15 cellular contexts compared by ENCODE assay signal in genomic region chr11:35969089-35970046, GRCh38. TPM values are rescaled to one million over a fixed set of nuclear protein-coding genes. Genes with fewer than 3 reads are reported as not detected.
DNase-seq lines count a peak whose midpoint lies in the region; ATAC-seq, FAIRE-seq and TF ChIP-seq lines count a peak whose summit lies in the region.
"Had no signal": no experiment of that assay in that cellular context is flagged by ENCODE, and none has a peak within 500 bp of the region (broad histone marks: within the 10 kb centered on the region; RNA-seq: fewer than 3 reads in every experiment).

No MANE protein-coding gene starts in this region.

- H3K23me2 ChIP-seq in H1 (ENCODE audit: low read depth, low read length), result no peaks in the 10 kb centered on the region

- H3K27ac ChIP-seq in H1 (ENCODE audit: low read depth, low read length) (no peak overlapping the region), GM23248 (no peak overlapping the region)

- H3K14ac ChIP-seq in H1 (ENCODE audit: insufficient read length), result no peak overlapping the region

- H3K18ac ChIP-seq in H1 (ENCODE audit: extremely low read depth, low read length), result no peak overlapping the region

- H3K23ac ChIP-seq in H1 (ENCODE audit: insufficient read length), result no peak overlapping the region

- H4K20me1 ChIP-seq in H1 (replicated peaks in 1 of 2; ENCODE audit: control insufficient read depth in 1 of 2, insufficient read depth in 2 of 2, low read length in 2 of 2) (no peaks in the 10 kb centered on the region), GM23248 (ENCODE audit: insufficient read depth) (no peaks in the 10 kb centered on the region)

- no peak overlapping the region for H2BK20ac ChIP-seq in H1 (ENCODE audit: low read length)

- in situ Hi-C loops in GM13977 (cut with MboI; ENCODE audit: low pct_unique_long_range_greater_than_20kb, low sequenced_read_pairs, unreplicated experiment), result no loop called here
- in situ Hi-C loops in GM23248 (cut with MboI), result no loop called here

- H3K9me3 Mint-ChIP-seq in natural killer cell treated with Interleukin-12 subunit alpha and Interleukin-12 subunit beta and Interleukin-15 and Interleukin-18, amount 100 ng/mL, for 72 hours, result no peaks in the 10 kb centered on the region
- H3K9me3 Mint-ChIP-seq: activated naive CD4-positive, alpha-beta T cell treated with anti-CD3 and anti-CD28 coated beads, Interleukin-2, amount 10 ng/mL, durations not matched to agents 7 days and 5 days had no signal

- no peak overlapping the region for H3K56ac ChIP-seq in H1 (replicated peaks; ENCODE audit: insufficient read length, low read depth, low read length)

- H3K4me3 ChIP-seq in H1 (ENCODE audit: extremely low read depth in 1 of 4, insufficient read depth in 2 of 4, low read depth in 3 of 4, low read length in 4 of 4) (no peak overlapping the region), retinal pigment epithelial cell (ENCODE audit: low read length) (no peak overlapping the region), GM23248 (no peak overlapping the region)

- H3K27me3 ChIP-seq in H1 (replicated peaks in 1 of 4; ENCODE audit: control insufficient read depth in 3 of 4, extremely low read depth in 1 of 4, insufficient read depth in 3 of 4, low read length in 3 of 4) (no peaks in the 10 kb centered on the region), GM23248 (replicated peaks; ENCODE audit: insufficient read depth) (no peaks in the 10 kb centered on the region)

- no peaks in the 10 kb centered on the region for H3K9me2 ChIP-seq in GM23248 (ENCODE audit: insufficient read depth)

- no peak overlapping the region for H4K91ac ChIP-seq in H1 (replicated peaks; ENCODE audit: insufficient read length, low read length)

- H3K36me3 Mint-ChIP-seq in natural killer cell treated with Interleukin-12 subunit alpha and Interleukin-12 subunit beta and Interleukin-15 and Interleukin-18, amount 100 ng/mL, for 72 hours, result no peaks in the 10 kb centered on the region
- H3K36me3 Mint-ChIP-seq: activated CD8-positive, alpha-beta memory T cell treated with anti-CD3 and anti-CD28 coated beads, Interleukin-2, amount 10 ng/mL, durations not matched to agents 7 days and 5 days; activated naive CD4-positive, alpha-beta T cell treated with anti-CD3 and anti-CD28 coated beads, Interleukin-2, amount 10 ng/mL, durations not matched to agents 7 days and 5 days had no signal

- CTCF ChIA-PET in H1 (lab: Charles Lee; ENCODE audit: partially characterized antibody), result interaction anchor here (0.9 to 4.0 kb wide), 4 partner anchors 9 to 147 kb away, joined by 3 to 13 read pairs (median 7); no protein-coding TSS in a partner anchor

- H3K79me1 ChIP-seq in H1 (ENCODE audit: low read depth, low read length), result peaks cover 5% of the 10 kb centered on the region; the same call in 1 of the 2 replicates

- H3K4me2 ChIP-seq in H1 (ENCODE audit: insufficient read depth in 1 of 2, low read depth in 2 of 2, low read length in 2 of 2) (no peak overlapping the region), GM23248 (ENCODE audit: unreplicated experiment) (no peak overlapping the region)

- no peak overlapping the region for H2AFZ ChIP-seq in H1 (ENCODE audit: low read length)
- no peak overlapping the region for H2AFZ ChIP-seq in GM23248

- H2BK15ac ChIP-seq in H1 (ENCODE audit: low read length), result 0 out of 2 replicates have a peak overlapping the region, but pooled peaks have one; percentile 18

- H3K27me3 Mint-ChIP-seq in natural killer cell treated with Interleukin-12 subunit alpha and Interleukin-12 subunit beta and Interleukin-15 and Interleukin-18, amount 100 ng/mL, for 72 hours, result peaks cover 12 to 17% of the 10 kb centered on the region in 2 donors
- H3K27me3 Mint-ChIP-seq: activated CD8-positive, alpha-beta memory T cell treated with anti-CD3 and anti-CD28 coated beads, Interleukin-2, amount 10 ng/mL, durations not matched to agents 7 days and 5 days had no signal

- H3K4me1 Mint-ChIP-seq in natural killer cell treated with Interleukin-12 subunit alpha and Interleukin-12 subunit beta and Interleukin-15 and Interleukin-18, amount 100 ng/mL, for 72 hours (ENCODE audit: low read depth in 2 of 2), result peaks cover 6 to 10% of the 10 kb centered on the region in 2 donors
- H3K4me1 Mint-ChIP-seq: activated CD8-positive, alpha-beta memory T cell treated with anti-CD3 and anti-CD28 coated beads, Interleukin-2, amount 10 ng/mL, durations not matched to agents 7 days and 5 days; activated naive CD4-positive, alpha-beta T cell treated with anti-CD3 and anti-CD28 coated beads, Interleukin-2, amount 10 ng/mL, durations not matched to agents 7 days and 5 days had no signal

- H2AK5ac ChIP-seq in H1 (ENCODE audit: low read depth, low read length), result no peak overlapping the region

- TF ChIP-seq POLR2A in H1 (IDR thresholded peaks at IDR 0.05; ENCODE audit: control extremely low read depth in 1 of 2, low read depth in 2 of 2, low read length in 2 of 2), result no peak

- TF ChIP-seq CTCF in GM13977 (IDR thresholded peaks at IDR 0.05; ENCODE audit: extremely low read depth, insufficient read depth, missing control alignments) (no peak), H1 (IDR thresholded peaks at IDR 0.05; ENCODE audit: control extremely low read depth in 1 of 3, insufficient read depth in 1 of 3, low read depth in 1 of 3, low read length in 3 of 3) (no peak), retinal pigment epithelial cell (conservative IDR thresholded peaks at IDR 0.05; ENCODE audit: low read depth, low read length) (no peak)

- no peak for TF ChIP-seq RAD21 in H1 (IDR thresholded peaks at IDR 0.05 in 1 of 2, conservative IDR thresholded peaks at IDR 0.05 in 1 of 2; ENCODE audit: low read depth in 2 of 2, low read length in 2 of 2)

- WGBS in H1 (ENCODE audit: extremely low coverage in 1 of 2, insufficient coverage in 1 of 2, insufficient read length in 1 of 2, insufficient replicate concordance in 2 of 2, low coverage in 1 of 2, low lambda C conversion rate in 2 of 2, missing lambda C conversion rate in 1 of 2), 2 experiments, result 78% methylated on average over 10 of the region's 10 CpGs; no CpG with 5 or more reads in 1 of the 2 experiments
- 90 to 96% methylated on average over 10 of the region's 10 CpGs for WGBS in GM23248 (ENCODE audit: low coverage in 1 of 2, low lambda C conversion rate in 2 of 2, missing lambda C conversion rate in 2 of 2), 2 experiments

- no peak for TF ChIP-seq EP300 in H1 (IDR thresholded peaks at IDR 0.05; ENCODE audit: borderline replicate concordance in 1 of 2, low read depth in 2 of 2, low read length in 2 of 2)

- no peak overlapping the region for H3K4ac ChIP-seq in H1 (replicated peaks; ENCODE audit: insufficient read length, low read depth, low read length)

- H4K8ac ChIP-seq in H1 (ENCODE audit: extremely low read depth, insufficient read depth, low read length), result no peak overlapping the region; the same call in 1 of the 2 replicates

- no peak for ATAC-seq in natural killer cell treated with Interleukin-12 subunit alpha and Interleukin-12 subunit beta and Interleukin-15 and Interleukin-18, amount 100 ng/mL, for 72 hours
- ATAC-seq: activated CD8-positive, alpha-beta memory T cell treated with anti-CD3 and anti-CD28 coated beads, Interleukin-2, amount 10 ng/mL, durations not matched to agents 7 days and 5 days; SK-N-SH treated with all-trans-retinoic acid at 6 μM for 48 hours; WTC11 had no signal

- H3K9ac ChIP-seq in H1 (replicated peaks in 1 of 4; ENCODE audit: extremely low read depth in 1 of 4, low read depth in 3 of 4, low read length in 3 of 4) (no peak overlapping the region), GM23248 (no peak overlapping the region)

- POLR2A ChIA-PET in H1 (lab: Charles Lee; ENCODE audit: partially characterized antibody), result no interaction called here

- H2BK5ac ChIP-seq in H1 (ENCODE audit: low read depth, low read length), result 0 out of 2 replicates have a peak overlapping the region, but pooled peaks have one; percentile 41

- no peak for FAIRE-seq in H1 (lab: Jason Lieb, UNC)

- H3K27ac Mint-ChIP-seq in natural killer cell treated with Interleukin-12 subunit alpha and Interleukin-12 subunit beta and Interleukin-15 and Interleukin-18, amount 100 ng/mL, for 72 hours, result no peak overlapping the region
- H3K27ac Mint-ChIP-seq: activated CD8-positive, alpha-beta memory T cell treated with anti-CD3 and anti-CD28 coated beads, Interleukin-2, amount 10 ng/mL, durations not matched to agents 7 days and 5 days; activated naive CD4-positive, alpha-beta T cell treated with anti-CD3 and anti-CD28 coated beads, Interleukin-2, amount 10 ng/mL, durations not matched to agents 7 days and 5 days; WTC11 had no signal

- H2BK12ac ChIP-seq in H1 (ENCODE audit: low read depth, low read length), result no peak overlapping the region

- H3K4me3 Mint-ChIP-seq in natural killer cell treated with Interleukin-12 subunit alpha and Interleukin-12 subunit beta and Interleukin-15 and Interleukin-18, amount 100 ng/mL, for 72 hours, result no peak overlapping the region
- H3K4me3 Mint-ChIP-seq: activated CD8-positive, alpha-beta memory T cell treated with anti-CD3 and anti-CD28 coated beads, Interleukin-2, amount 10 ng/mL, durations not matched to agents 7 days and 5 days; activated naive CD4-positive, alpha-beta T cell treated with anti-CD3 and anti-CD28 coated beads, Interleukin-2, amount 10 ng/mL, durations not matched to agents 7 days and 5 days; WTC11 had no signal

- H2BK120ac ChIP-seq in H1 (replicated peaks; ENCODE audit: low read depth, low read length), result no peak overlapping the region

- no peaks in the 10 kb centered on the region for H3F3A ChIP-seq in GM23248 (ENCODE audit: insufficient read depth)

- H3K79me2 ChIP-seq in H1 (ENCODE audit: control insufficient read depth in 1 of 2, insufficient read depth in 2 of 2, low read length in 2 of 2) (peaks cover 9 to 76% of the 10 kb centered on the region in 2 experiments), GM23248 (ENCODE audit: insufficient read depth) (peaks cover 5% of the 10 kb centered on the region; the same call in 1 of the 2 replicates)

- DNase-seq in GM13977 (ENCODE audit: low spot score), result peak; percentile 28
- DNase-seq in NCI-H1694 treated with DMSO at 0.1 percent for 48 hours (lab: John Stamatoyannopoulos, UW), result peak; percentile 59
- DNase-seq in H1 (ENCODE audit: low read depth in 1 of 2, low spot score in 2 of 2), result no peak
- peak; percentile 55 for DNase-seq in retinal pigment epithelial cell (ENCODE audit: low read depth)
- DNase-seq in GM23248, result no peak
- no peak for DNase-seq in HuH-7.5 (ENCODE audit: low spot score)
- no peak for DNase-seq in SKM-1 treated with dmso at 0.1 percent for 144 hours (lab: John Stamatoyannopoulos, UW; ENCODE audit: unreplicated experiment)
- no peak for DNase-seq in natural killer cell treated with Interleukin-12 subunit alpha and Interleukin-12 subunit beta and Interleukin-15 and Interleukin-18, amount 100 ng/mL, for 72 hours (ENCODE audit: low spot score)
- DNase-seq: activated CD8-positive, alpha-beta memory T cell treated with anti-CD3 and anti-CD28 coated beads, Interleukin-2, amount 10 ng/mL, durations not matched to agents 7 days and 5 days; activated naive CD4-positive, alpha-beta T cell treated with anti-CD3 and anti-CD28 coated beads, Interleukin-2, amount 10 ng/mL, durations not matched to agents 7 days and 5 days; central memory CD4-positive, alpha-beta T cell; NCI-H1436 had no signal

- H3K9me3 ChIP-seq in H1 (ENCODE audit: insufficient read depth in 2 of 2, low read depth in 1 of 2, low read length in 1 of 2) (peaks cover 2 to 4% of the 10 kb centered on the region in 2 experiments; a peak in 3 of 4 replicates), GM23248 (ENCODE audit: low read depth) (no peaks in the 10 kb centered on the region)

- H3K4me1 ChIP-seq in H1 (replicated peaks in 1 of 4; ENCODE audit: control insufficient read depth in 3 of 4, insufficient read depth in 4 of 4, low read length in 3 of 4) (peaks cover 0 to 4% (median under 1%) of the 10 kb centered on the region in 4 experiments; a peak in 1 of 7 replicates), GM23248 (ENCODE audit: insufficient read depth) (no peaks in the 10 kb centered on the region)

- H3K36me3 ChIP-seq in H1 (ENCODE audit: control insufficient read depth in 2 of 4, insufficient read depth in 4 of 4, low read length in 3 of 4) (peaks cover 0 to under 1% (median 0%) of the 10 kb centered on the region in 4 experiments; a peak in 1 of 8 replicates), GM23248 (ENCODE audit: low read depth) (no peaks in the 10 kb centered on the region)

- no peak overlapping the region for H4K5ac ChIP-seq in H1 (ENCODE audit: insufficient read length, low read depth, low read length)

RNA-seq across cellular contexts. Expression of gene LDLRAD3, which starts 25.5 kb away (rescaled TPM):
- 18.6 and 22.6 TPM in 2 replicates for total RNA-seq in H1 (2021; fragmentation: NEBNext Ultra II Directional; extraction: Animal tissue kit (Norgen Biotek cat#: 25700))
- polyA plus RNA-seq in H1 (2011; rRNA removed) (22.8 and 22.9 TPM in 2 replicates), GM23248 (2016; fragmentation: Nextera tagmentation; extraction: Ambion mirVana) (6.6 and 7.7 TPM in 2 replicates)
- 14.7 TPM for polyA plus RNA-seq in H1 (2011; cell fraction: cytosol; rRNA removed)
- polyA plus RNA-seq in H1 (2011; cell fraction: nucleus; rRNA removed), result 16.2 TPM
- 12.7 to 13.6 TPM (median 13.0 TPM) in 4 replicates for polyA plus RNA-seq in H1 (2012, experiment 1 of 2)
- 8.1 TPM for polyA plus RNA-seq in H1 (2012, experiment 2 of 2)
- polyA plus RNA-seq in H1 (2013, experiment 1 of 2), result 18.0 TPM
- polyA plus RNA-seq in H1 (2013, experiment 2 of 2), result 23.4 TPM
- 23.1 and 31.5 TPM in 2 replicates for polyA minus RNA-seq in H1 (2011; rRNA and poly(A)+ RNA removed)
- 26.1 TPM for polyA minus RNA-seq in H1 (2011; cell fraction: cytosol; rRNA and poly(A)+ RNA removed)
- 26.4 TPM for polyA minus RNA-seq in H1 (2011; cell fraction: nucleus; rRNA and poly(A)+ RNA removed)
- 3.3 and 6.2 TPM in 2 replicates for total RNA-seq in GM23248 (2014; rRNA removed; shearing (Covaris generic))
- 1 to 10 TPM in 1 of 2 donors, under 1 TPM in 1; 0.10 to 1.8 TPM for total RNA-seq in natural killer cell treated with Interleukin-12 subunit alpha and Interleukin-12 subunit beta and Interleukin-15 and Interleukin-18, amount 100 ng/mL, for 72 hours
- total RNA-seq: activated CD8-positive, alpha-beta memory T cell treated with anti-CD3 and anti-CD28 coated beads, Interleukin-2, amount 10 ng/mL, durations not matched to agents 7 days and 5 days; OCI-LY7 had no signal

Comparison
In these comparisons a context has a peak if more than half of its experiments do, and no peak if none do; other contexts are left out.
1. DNase-seq: peak in GM13977 (single experiment), NCI-H1694 treated with DMSO at 0.1 percent for 48 hours (single experiment) and retinal pigment epithelial cell (single experiment); none in H1 (0 of 2), GM23248 (single experiment), HuH-7.5 (single experiment), SKM-1 treated with dmso at 0.1 percent for 144 hours (single experiment) and natural killer cell treated with Interleukin-12 subunit alpha and Interleukin-12 subunit beta and Interleukin-15 and Interleukin-18, amount 100 ng/mL, for 72 hours (single experiment).